In the genomic region with DNA sequence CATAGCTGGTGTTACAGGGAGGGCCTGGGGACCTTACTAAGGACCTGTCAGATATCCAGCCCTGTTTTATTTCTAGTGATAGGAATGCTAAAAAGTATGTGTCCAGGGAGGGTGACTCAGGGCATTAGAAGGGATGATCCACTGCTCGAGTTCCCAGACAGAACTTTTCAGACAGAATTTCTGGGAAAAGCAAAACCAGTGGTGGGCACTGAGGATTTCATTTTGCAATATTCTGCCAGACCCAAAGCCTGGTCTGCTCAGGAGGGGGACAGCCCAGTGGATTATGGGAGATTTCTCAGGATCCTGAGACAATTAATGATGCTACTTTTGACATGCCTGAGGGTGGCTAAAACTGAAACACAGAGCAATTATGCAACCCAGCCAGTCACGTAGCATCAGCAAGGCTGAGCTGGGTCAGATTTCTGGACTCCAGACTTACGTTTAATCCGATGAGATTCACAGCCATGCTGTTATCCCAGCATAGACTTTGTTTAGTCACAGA, we compare ENCODE assay signal across 14 cellular contexts. TPM values are rescaled to one million over a fixed set of nuclear protein-coding genes. Genes with fewer than 3 reads are reported as not detected.
DNase-seq lines count a peak whose midpoint lies in the region; ATAC-seq, FAIRE-seq and TF ChIP-seq lines count a peak whose summit lies in the region.
"Had no signal": no experiment of that assay in that cellular context is flagged by ENCODE, and none has a peak within 500 bp of the region (broad histone marks: within the 10 kb centered on the region; RNA-seq: fewer than 3 reads in every experiment).

No MANE protein-coding gene starts in this region.

- no peak overlapping the region for H3K4me3 ChIP-seq in breast epithelium
- peak overlapping the region; percentile 53 for H3K4me3 ChIP-seq in coronary artery
- H3K4me3 ChIP-seq in mesodermal cell (ENCODE audit: extremely low read depth, insufficient read depth, low read length, poor library complexity, severe bottlenecking), result no peak overlapping the region
- H3K4me3 ChIP-seq: lung had no signal

- 78 to 80% methylated on average over 4 of the region's 4 CpGs for WGBS in mesodermal cell (ENCODE audit: insufficient coverage in 2 of 2), 2 experiments

- no TSS peak for BruUV-seq in MCF 10A (replicated peaks; lab: Mats Ljungman, UMichigan)

- no peaks in the 10 kb centered on the region for H3K27me3 Mint-ChIP-seq in MCF 10A (ENCODE audit: insufficient read depth, unreplicated experiment)
- H3K27me3 Mint-ChIP-seq in immature natural killer cell (ENCODE audit: low read depth in 3 of 3), result peaks cover 0 to 7% (median 2%) of the 10 kb centered on the region in 3 donors

- H3K27ac ChIP-seq in breast epithelium (peak overlapping the region in 1 of 2 donors; percentile 40), coronary artery (peak overlapping the region; percentile 53 to 88), mesodermal cell (ENCODE audit: low read depth, low read length, severe bottlenecking) (peak overlapping the region; percentile 96), caudate nucleus (ENCODE audit: low read depth, low read length) (no peak overlapping the region)
- H3K27ac ChIP-seq: 22Rv1 had no signal

- TF ChIP-seq CTCF in MCF 10A (IDR thresholded peaks at IDR 0.05; ENCODE audit: unreplicated experiment) (no peak), breast epithelium (IDR thresholded peaks at IDR 0.05) (no peak), coronary artery (IDR thresholded peaks at IDR 0.05) (no peak)

- FAIRE-seq in urothelium cell line (lab: Jason Lieb, UNC), result no peak
- FAIRE-seq: HepG2 had no signal

- no peaks in the 10 kb centered on the region for H3K36me3 Mint-ChIP-seq in MCF 10A (ENCODE audit: insufficient read depth, unreplicated experiment)
- H3K36me3 Mint-ChIP-seq in immature natural killer cell, result no peaks in the 10 kb centered on the region

- H3K4me1 Mint-ChIP-seq in MCF 10A (ENCODE audit: insufficient read depth, unreplicated experiment), result peaks cover 13% of the 10 kb centered on the region
- H3K4me1 Mint-ChIP-seq in immature natural killer cell, result peaks cover 0 to 8% of the 10 kb centered on the region in 2 donors

- no peaks in the 10 kb centered on the region for H3K9me3 ChIP-seq in breast epithelium
- no peaks in the 10 kb centered on the region for H3K9me3 ChIP-seq in mesodermal cell (ENCODE audit: control insufficient read depth, low read length)

- H3K4me3 Mint-ChIP-seq in MCF 10A (ENCODE audit: unreplicated experiment) (no peak overlapping the region), immature natural killer cell (no peak overlapping the region)
- H3K4me3 Mint-ChIP-seq: endodermal cell had no signal

- H3K36me3 ChIP-seq in breast epithelium (no peaks in the 10 kb centered on the region), mesodermal cell (ENCODE audit: control insufficient read depth, insufficient read depth, low read length) (no peaks in the 10 kb centered on the region)

- peak overlapping the region; percentile 10 for H3K27ac Mint-ChIP-seq in MCF 10A (ENCODE audit: low read depth, unreplicated experiment)
- no peak overlapping the region for H3K27ac Mint-ChIP-seq in immature natural killer cell
- H3K27ac Mint-ChIP-seq: endodermal cell had no signal

- intact Hi-C loops in MCF 10A (cut with micrococcal nuclease), result no loop called here
- intact Hi-C loops in breast epithelium (cut with DNase I; ENCODE audit: low total_unique reads), result no loop called here

- POLR2A ChIA-PET in MCF 10A (lab: Yijun Ruan, JAX), result interaction anchor here (1.4 kb wide), 1 partner anchor 43 kb away, joined by 3 read pairs; no protein-coding TSS in a partner anchor

- no peak for ATAC-seq in GM21529 (IDR thresholded peaks at IDR 0.05; ENCODE audit: unreplicated experiment)
- ATAC-seq: HepG2 had no signal

- H3K4me1 ChIP-seq in breast epithelium (no peaks in the 10 kb centered on the region), mesodermal cell (ENCODE audit: control insufficient read depth, insufficient read depth, low read length, poor library complexity, severe bottlenecking) (peaks cover 18% of the 10 kb centered on the region)

- no peak for TF ChIP-seq POLR2A in breast epithelium (IDR thresholded peaks at IDR 0.05)

- peak; percentile 74 for DNase-seq in MCF 10A (ENCODE audit: unreplicated experiment)
- no peak for DNase-seq in breast epithelium (ENCODE audit: low spot score in 2 of 2)
- no peak for DNase-seq in coronary artery (ENCODE audit: low spot score)
- DNase-seq in urothelium cell line (ENCODE audit: low spot score), result no peak
- no peak for DNase-seq in caudate nucleus (lab: John Stamatoyannopoulos, UW)
- no peak for DNase-seq in immature natural killer cell
- DNase-seq: endodermal cell, NCI-H748 treated with DMSO at 0.1 percent for 48 hours, substantia nigra had no signal

- H3K27me3 ChIP-seq in breast epithelium, result no peaks in the 10 kb centered on the region

- CTCF ChIA-PET in MCF 10A (lab: Yijun Ruan, JAX), result interaction anchor here (0.7 to 0.8 kb wide), 2 partner anchors 53 to 212 kb away, joined by 3 read pairs; no protein-coding TSS in a partner anchor

- H3K9me3 Mint-ChIP-seq in MCF 10A (ENCODE audit: unreplicated experiment) (no peaks in the 10 kb centered on the region), immature natural killer cell (peaks cover 0 to 4% (median 0%) of the 10 kb centered on the region in 6 donors)
- H3K9me3 Mint-ChIP-seq: endodermal cell had no signal

RNA-seq across cellular contexts. Expression of a gene that starts 4.7 kb away (rescaled TPM):
- not detected in 2 replicates for total RNA-seq in MCF 10A (2022)
- 10 to 100 TPM in 1 of 3 donors, 1 to 10 TPM in 2; 5.0 to 26.2 (median 9.3) TPM for total RNA-seq in breast epithelium
- 0.52 TPM for polyA plus RNA-seq in mesodermal cell (2013, experiment 1 of 2)
- 0.20 TPM for polyA plus RNA-seq in mesodermal cell (2013, experiment 2 of 2)
- not detected for polyA plus RNA-seq in immature natural killer cell
- total RNA-seq: HepG2 had no signal
- polyA plus RNA-seq: HepG2 had no signal
